1 cellular context compared by ENCODE assay signal in the genomic region with DNA sequence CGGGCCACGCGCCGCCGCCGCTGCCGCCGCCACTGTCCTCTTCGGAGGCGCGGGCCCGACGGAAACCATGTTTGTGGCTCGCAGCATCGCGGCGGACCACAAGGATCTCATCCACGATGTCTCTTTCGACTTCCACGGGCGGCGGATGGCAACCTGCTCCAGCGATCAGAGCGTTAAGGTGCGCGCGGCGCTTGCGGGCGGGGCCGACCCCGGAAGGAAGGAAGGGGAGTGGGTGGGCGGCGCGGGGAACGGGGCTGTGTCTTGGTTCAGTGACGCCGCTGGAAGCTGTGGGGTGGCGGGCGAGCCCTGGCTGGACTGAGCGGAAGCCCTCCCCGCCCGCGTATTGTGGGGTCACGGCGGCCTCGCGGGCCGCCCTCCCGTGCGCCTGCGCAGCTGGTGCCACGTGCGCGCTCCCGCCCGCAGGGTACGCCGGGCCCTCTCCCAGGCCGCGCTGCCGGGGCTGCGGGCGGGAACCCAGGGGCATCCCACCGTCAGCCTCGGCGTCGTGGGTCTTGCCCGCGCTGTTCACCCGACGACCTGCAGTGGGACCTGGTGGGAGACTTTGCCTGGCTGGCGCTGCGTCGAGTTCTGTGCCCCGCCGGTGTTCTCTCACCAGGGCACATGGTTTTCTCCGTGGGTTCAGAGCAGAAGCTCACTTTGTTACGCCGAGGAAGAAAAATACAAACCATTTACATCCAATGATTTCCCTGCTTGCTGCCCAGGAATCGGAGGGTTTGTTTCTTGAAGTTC.
TF ChIP-seq lines count a peak whose summit lies in the region.

No MANE protein-coding gene starts in this region.

TF ChIP-seq in K562, 482 proteins besides CTCF, POLR2A, EP300 and RAD21 (continued from another document and continues in another):
- TF ChIP-seq, protein P1, sequence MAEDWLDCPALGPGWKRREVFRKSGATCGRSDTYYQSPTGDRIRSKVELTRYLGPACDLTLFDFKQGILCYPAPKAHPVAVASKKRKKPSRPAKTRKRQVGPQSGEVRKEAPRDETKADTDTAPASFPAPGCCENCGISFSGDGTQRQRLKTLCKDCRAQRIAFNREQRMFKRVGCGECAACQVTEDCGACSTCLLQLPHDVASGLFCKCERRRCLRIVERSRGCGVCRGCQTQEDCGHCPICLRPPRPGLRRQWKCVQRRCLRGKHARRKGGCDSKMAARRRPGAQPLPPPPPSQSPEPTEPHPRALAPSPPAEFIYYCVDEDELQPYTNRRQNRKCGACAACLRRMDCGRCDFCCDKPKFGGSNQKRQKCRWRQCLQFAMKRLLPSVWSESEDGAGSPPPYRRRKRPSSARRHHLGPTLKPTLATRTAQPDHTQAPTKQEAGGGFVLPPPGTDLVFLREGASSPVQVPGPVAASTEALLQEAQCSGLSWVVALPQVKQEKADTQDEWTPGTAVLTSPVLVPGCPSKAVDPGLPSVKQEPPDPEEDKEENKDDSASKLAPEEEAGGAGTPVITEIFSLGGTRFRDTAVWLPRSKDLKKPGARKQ (CRISPR knock-in tag; IDR thresholded peaks at IDR 0.05) = peak; percentile 51; the same call in 1 of the 2 replicates
- TF ChIP-seq, protein P2, sequence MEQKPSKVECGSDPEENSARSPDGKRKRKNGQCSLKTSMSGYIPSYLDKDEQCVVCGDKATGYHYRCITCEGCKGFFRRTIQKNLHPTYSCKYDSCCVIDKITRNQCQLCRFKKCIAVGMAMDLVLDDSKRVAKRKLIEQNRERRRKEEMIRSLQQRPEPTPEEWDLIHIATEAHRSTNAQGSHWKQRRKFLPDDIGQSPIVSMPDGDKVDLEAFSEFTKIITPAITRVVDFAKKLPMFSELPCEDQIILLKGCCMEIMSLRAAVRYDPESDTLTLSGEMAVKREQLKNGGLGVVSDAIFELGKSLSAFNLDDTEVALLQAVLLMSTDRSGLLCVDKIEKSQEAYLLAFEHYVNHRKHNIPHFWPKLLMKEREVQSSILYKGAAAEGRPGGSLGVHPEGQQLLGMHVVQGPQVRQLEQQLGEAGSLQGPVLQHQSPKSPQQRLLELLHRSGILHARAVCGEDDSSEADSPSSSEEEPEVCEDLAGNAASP (IDR thresholded peaks at IDR 0.05) = no peak
- TF ChIP-seq, protein P3, sequence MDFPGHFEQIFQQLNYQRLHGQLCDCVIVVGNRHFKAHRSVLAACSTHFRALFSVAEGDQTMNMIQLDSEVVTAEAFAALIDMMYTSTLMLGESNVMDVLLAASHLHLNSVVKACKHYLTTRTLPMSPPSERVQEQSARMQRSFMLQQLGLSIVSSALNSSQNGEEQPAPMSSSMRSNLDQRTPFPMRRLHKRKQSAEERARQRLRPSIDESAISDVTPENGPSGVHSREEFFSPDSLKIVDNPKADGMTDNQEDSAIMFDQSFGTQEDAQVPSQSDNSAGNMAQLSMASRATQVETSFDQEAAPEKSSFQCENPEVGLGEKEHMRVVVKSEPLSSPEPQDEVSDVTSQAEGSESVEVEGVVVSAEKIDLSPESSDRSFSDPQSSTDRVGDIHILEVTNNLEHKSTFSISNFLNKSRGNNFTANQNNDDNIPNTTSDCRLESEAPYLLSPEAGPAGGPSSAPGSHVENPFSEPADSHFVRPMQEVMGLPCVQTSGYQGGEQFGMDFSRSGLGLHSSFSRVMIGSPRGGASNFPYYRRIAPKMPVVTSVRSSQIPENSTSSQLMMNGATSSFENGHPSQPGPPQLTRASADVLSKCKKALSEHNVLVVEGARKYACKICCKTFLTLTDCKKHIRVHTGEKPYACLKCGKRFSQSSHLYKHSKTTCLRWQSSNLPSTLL (IDR thresholded peaks at IDR 0.05) = no peak
- no peak for TF ChIP-seq MED1 (CRISPR knock-in tag; IDR thresholded peaks at IDR 0.05; ENCODE audit: borderline replicate concordance)
- no peak for TF ChIP-seq MCM5 (IDR thresholded peaks at IDR 0.05; ENCODE audit: low read depth)
- TF ChIP-seq ZNF668 (CRISPR knock-in tag; IDR thresholded peaks at IDR 0.05) = no peak
- peak in 1 of 2 experiments; percentile 60; a peak in 2 of 4 replicates for TF ChIP-seq SIN3A (IDR thresholded peaks at IDR 0.05; ENCODE audit: borderline replicate concordance in 2 of 2, control insufficient read depth in 1 of 2, low read depth in 2 of 2, low read length in 2 of 2)
- no peak for TF ChIP-seq SIX5 (IDR thresholded peaks at IDR 0.05; ENCODE audit: borderline replicate concordance in 1 of 2, insufficient read depth in 1 of 2, low read depth in 1 of 2, low read length in 2 of 2)
- peak; percentile 84; the same call in 1 of the 2 replicates for TF ChIP-seq NR1H2 (CRISPR knock-in tag; IDR thresholded peaks at IDR 0.05)
- peak; percentile 79 for TF ChIP-seq GABPB1 (CRISPR knock-in tag; IDR thresholded peaks at IDR 0.05)
- TF ChIP-seq ELF4 (CRISPR knock-in tag; IDR thresholded peaks at IDR 0.05) = no peak; the same call in 1 of the 2 replicates
- no peak for TF ChIP-seq SRSF1 (IDR thresholded peaks at IDR 0.05; ENCODE audit: low read depth, low read length)
- TF ChIP-seq MBD2 (IDR thresholded peaks at IDR 0.05; ENCODE audit: borderline replicate concordance, low read depth) = peak; percentile 75; the same call in 1 of the 2 replicates
- peak; percentile 23 for TF ChIP-seq PCBP1 (IDR thresholded peaks at IDR 0.05; ENCODE audit: low read depth, low read length, poor library complexity, severe bottlenecking)
- TF ChIP-seq HNRNPK (IDR thresholded peaks at IDR 0.05; ENCODE audit: low read depth, low read length, poor library complexity, severe bottlenecking) = no peak
- no peak for TF ChIP-seq RUNX1 (IDR thresholded peaks at IDR 0.05; ENCODE audit: low read depth)
- no peak for TF ChIP-seq SMAD2 (IDR thresholded peaks at IDR 0.05; ENCODE audit: low read depth, low read length)
- peak; percentile 91 for TF ChIP-seq RBFOX2 (IDR thresholded peaks at IDR 0.05; ENCODE audit: low read depth, low read length)
- TF ChIP-seq CBX1 (IDR thresholded peaks at IDR 0.05; ENCODE audit: low read depth) = peak; percentile 87; the same call in 1 of the 2 replicates
- peak; percentile 92; the same call in 1 of the 2 replicates for TF ChIP-seq ZNF282 (CRISPR knock-in tag; IDR thresholded peaks at IDR 0.05)
- TF ChIP-seq CEBPG (CRISPR knock-in tag; IDR thresholded peaks at IDR 0.05) = no peak
- TF ChIP-seq CEBPG (tag; conservative IDR thresholded peaks at IDR 0.05 in 1 of 2, IDR thresholded peaks at IDR 0.05 in 1 of 2) = no peak
- TF ChIP-seq PHB2 (IDR thresholded peaks at IDR 0.05; ENCODE audit: low read depth) = no peak
- TF ChIP-seq, protein P4, sequence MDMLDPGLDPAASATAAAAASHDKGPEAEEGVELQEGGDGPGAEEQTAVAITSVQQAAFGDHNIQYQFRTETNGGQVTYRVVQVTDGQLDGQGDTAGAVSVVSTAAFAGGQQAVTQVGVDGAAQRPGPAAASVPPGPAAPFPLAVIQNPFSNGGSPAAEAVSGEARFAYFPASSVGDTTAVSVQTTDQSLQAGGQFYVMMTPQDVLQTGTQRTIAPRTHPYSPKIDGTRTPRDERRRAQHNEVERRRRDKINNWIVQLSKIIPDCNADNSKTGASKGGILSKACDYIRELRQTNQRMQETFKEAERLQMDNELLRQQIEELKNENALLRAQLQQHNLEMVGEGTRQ (CRISPR knock-in tag; IDR thresholded peaks at IDR 0.05) = peak; percentile 75
- TF ChIP-seq ZNF143 (CRISPR knock-in tag; IDR thresholded peaks at IDR 0.05) = peak; percentile 51; the same call in 1 of the 2 replicates
- no peak for TF ChIP-seq SMAD1 (IDR thresholded peaks at IDR 0.05; ENCODE audit: low read depth, low read length, partially characterized antibody)
- TF ChIP-seq, protein P5, sequence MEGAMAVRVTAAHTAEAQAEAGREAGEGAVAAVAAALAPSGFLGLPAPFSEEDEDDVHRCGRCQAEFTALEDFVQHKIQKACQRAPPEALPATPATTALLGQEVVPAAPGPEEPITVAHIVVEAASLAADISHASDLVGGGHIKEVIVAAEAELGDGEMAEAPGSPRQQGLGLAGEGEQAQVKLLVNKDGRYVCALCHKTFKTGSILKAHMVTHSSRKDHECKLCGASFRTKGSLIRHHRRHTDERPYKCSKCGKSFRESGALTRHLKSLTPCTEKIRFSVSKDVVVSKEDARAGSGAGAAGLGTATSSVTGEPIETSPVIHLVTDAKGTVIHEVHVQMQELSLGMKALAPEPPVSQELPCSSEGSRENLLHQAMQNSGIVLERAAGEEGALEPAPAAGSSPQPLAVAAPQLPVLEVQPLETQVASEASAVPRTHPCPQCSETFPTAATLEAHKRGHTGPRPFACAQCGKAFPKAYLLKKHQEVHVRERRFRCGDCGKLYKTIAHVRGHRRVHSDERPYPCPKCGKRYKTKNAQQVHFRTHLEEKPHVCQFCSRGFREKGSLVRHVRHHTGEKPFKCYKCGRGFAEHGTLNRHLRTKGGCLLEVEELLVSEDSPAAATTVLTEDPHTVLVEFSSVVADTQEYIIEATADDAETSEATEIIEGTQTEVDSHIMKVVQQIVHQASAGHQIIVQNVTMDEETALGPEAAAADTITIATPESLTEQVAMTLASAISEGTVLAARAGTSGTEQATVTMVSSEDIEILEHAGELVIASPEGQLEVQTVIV (CRISPR knock-in tag; IDR thresholded peaks at IDR 0.05; ENCODE audit: borderline replicate concordance) = no peak
- TF ChIP-seq ZNF57 (CRISPR knock-in tag; IDR thresholded peaks at IDR 0.05) = no peak
- peak; percentile 13; the same call in 1 of the 2 replicates for TF ChIP-seq TEAD4 (IDR thresholded peaks at IDR 0.05; ENCODE audit: low read length)
- peak; percentile 75; the same call in 1 of the 2 replicates for TF ChIP-seq TEAD4 (CRISPR knock-in tag; IDR thresholded peaks at IDR 0.05; ENCODE audit: borderline replicate concordance)
- TF ChIP-seq, protein P6, sequence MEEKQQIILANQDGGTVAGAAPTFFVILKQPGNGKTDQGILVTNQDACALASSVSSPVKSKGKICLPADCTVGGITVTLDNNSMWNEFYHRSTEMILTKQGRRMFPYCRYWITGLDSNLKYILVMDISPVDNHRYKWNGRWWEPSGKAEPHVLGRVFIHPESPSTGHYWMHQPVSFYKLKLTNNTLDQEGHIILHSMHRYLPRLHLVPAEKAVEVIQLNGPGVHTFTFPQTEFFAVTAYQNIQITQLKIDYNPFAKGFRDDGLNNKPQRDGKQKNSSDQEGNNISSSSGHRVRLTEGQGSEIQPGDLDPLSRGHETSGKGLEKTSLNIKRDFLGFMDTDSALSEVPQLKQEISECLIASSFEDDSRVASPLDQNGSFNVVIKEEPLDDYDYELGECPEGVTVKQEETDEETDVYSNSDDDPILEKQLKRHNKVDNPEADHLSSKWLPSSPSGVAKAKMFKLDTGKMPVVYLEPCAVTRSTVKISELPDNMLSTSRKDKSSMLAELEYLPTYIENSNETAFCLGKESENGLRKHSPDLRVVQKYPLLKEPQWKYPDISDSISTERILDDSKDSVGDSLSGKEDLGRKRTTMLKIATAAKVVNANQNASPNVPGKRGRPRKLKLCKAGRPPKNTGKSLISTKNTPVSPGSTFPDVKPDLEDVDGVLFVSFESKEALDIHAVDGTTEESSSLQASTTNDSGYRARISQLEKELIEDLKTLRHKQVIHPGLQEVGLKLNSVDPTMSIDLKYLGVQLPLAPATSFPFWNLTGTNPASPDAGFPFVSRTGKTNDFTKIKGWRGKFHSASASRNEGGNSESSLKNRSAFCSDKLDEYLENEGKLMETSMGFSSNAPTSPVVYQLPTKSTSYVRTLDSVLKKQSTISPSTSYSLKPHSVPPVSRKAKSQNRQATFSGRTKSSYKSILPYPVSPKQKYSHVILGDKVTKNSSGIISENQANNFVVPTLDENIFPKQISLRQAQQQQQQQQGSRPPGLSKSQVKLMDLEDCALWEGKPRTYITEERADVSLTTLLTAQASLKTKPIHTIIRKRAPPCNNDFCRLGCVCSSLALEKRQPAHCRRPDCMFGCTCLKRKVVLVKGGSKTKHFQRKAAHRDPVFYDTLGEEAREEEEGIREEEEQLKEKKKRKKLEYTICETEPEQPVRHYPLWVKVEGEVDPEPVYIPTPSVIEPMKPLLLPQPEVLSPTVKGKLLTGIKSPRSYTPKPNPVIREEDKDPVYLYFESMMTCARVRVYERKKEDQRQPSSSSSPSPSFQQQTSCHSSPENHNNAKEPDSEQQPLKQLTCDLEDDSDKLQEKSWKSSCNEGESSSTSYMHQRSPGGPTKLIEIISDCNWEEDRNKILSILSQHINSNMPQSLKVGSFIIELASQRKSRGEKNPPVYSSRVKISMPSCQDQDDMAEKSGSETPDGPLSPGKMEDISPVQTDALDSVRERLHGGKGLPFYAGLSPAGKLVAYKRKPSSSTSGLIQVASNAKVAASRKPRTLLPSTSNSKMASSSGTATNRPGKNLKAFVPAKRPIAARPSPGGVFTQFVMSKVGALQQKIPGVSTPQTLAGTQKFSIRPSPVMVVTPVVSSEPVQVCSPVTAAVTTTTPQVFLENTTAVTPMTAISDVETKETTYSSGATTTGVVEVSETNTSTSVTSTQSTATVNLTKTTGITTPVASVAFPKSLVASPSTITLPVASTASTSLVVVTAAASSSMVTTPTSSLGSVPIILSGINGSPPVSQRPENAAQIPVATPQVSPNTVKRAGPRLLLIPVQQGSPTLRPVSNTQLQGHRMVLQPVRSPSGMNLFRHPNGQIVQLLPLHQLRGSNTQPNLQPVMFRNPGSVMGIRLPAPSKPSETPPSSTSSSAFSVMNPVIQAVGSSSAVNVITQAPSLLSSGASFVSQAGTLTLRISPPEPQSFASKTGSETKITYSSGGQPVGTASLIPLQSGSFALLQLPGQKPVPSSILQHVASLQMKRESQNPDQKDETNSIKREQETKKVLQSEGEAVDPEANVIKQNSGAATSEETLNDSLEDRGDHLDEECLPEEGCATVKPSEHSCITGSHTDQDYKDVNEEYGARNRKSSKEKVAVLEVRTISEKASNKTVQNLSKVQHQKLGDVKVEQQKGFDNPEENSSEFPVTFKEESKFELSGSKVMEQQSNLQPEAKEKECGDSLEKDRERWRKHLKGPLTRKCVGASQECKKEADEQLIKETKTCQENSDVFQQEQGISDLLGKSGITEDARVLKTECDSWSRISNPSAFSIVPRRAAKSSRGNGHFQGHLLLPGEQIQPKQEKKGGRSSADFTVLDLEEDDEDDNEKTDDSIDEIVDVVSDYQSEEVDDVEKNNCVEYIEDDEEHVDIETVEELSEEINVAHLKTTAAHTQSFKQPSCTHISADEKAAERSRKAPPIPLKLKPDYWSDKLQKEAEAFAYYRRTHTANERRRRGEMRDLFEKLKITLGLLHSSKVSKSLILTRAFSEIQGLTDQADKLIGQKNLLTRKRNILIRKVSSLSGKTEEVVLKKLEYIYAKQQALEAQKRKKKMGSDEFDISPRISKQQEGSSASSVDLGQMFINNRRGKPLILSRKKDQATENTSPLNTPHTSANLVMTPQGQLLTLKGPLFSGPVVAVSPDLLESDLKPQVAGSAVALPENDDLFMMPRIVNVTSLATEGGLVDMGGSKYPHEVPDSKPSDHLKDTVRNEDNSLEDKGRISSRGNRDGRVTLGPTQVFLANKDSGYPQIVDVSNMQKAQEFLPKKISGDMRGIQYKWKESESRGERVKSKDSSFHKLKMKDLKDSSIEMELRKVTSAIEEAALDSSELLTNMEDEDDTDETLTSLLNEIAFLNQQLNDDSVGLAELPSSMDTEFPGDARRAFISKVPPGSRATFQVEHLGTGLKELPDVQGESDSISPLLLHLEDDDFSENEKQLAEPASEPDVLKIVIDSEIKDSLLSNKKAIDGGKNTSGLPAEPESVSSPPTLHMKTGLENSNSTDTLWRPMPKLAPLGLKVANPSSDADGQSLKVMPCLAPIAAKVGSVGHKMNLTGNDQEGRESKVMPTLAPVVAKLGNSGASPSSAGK (IDR thresholded peaks at IDR 0.05) = peak; percentile 100
- peak; percentile 74; the same call in 1 of the 2 replicates for TF ChIP-seq ETV1 (tag; conservative IDR thresholded peaks at IDR 0.05; ENCODE audit: low read depth)
- TF ChIP-seq WHSC1 (IDR thresholded peaks at IDR 0.05; ENCODE audit: low read length) = no peak
